Comparison of ENCODE assay signal across 1 cellular context in the genomic region with DNA sequence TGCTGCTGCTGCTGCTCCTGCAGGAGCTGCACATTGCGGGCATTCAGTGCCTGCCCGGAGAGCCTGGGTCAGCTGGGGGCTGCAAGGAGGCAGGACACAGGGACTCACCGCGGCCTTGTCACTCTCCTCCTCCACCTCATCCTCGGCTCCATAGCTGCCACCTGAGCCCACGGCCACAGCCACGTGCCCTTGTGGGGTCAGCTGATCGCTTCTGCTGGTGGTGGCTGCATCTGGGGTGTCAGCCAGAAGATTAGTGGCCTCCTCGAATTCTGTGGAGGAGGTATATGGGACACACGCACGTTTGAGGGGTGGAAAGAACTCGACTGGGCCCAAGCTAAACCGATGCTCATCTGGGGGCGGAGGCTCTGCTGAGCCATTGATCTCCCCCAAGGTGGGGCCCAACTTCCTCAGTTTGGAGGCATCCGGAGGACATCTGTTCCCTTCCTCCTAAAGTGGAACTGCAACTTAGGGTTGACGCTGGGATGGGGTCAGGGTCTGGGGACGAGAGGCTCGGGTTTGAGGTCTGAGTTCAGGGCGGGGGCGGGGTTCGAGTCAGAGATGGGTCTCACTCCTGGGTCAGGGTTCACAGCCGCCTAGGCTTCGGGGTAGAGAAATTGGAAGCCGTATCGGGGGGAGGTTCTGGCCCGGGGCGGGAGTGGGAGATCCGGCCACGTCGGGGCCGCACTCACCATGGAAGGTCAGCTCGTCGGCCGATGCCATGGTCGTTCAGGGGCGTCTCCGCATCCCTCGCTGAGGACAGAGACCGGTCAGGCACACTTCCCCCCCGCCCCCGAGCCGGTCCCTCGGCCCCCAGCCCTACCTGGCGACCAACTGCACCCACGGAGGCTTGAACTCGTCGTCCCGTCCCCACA.
A peak's percentile ranks its signal among the peaks of the same experiment; 100 is the strongest.
TF ChIP-seq lines count a peak whose summit lies in the region.

No MANE protein-coding gene starts in this region.

TF ChIP-seq in K562, 482 proteins besides CTCF, POLR2A, EP300 and RAD21 (continued from another document):
- TF ChIP-seq, protein P1, sequence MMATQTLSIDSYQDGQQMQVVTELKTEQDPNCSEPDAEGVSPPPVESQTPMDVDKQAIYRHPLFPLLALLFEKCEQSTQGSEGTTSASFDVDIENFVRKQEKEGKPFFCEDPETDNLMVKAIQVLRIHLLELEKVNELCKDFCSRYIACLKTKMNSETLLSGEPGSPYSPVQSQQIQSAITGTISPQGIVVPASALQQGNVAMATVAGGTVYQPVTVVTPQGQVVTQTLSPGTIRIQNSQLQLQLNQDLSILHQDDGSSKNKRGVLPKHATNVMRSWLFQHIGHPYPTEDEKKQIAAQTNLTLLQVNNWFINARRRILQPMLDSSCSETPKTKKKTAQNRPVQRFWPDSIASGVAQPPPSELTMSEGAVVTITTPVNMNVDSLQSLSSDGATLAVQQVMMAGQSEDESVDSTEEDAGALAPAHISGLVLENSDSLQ (IDR thresholded peaks at IDR 0.05) = no peak
- TF ChIP-seq ELF2 (CRISPR knock-in tag; IDR thresholded peaks at IDR 0.05) = no peak
- no peak for TF ChIP-seq SRSF7 (optimal IDR thresholded peaks at IDR 0.05; ENCODE audit: low read depth, low read length)
- TF ChIP-seq CBX3 (IDR thresholded peaks at IDR 0.05; ENCODE audit: borderline replicate concordance in 1 of 2, low read length in 2 of 2) = no peak
- TF ChIP-seq TARDBP (IDR thresholded peaks at IDR 0.05) = no peak
- TF ChIP-seq NR2C1 (IDR thresholded peaks at IDR 0.05) = no peak
- no peak for TF ChIP-seq NR2C1 (tag; IDR thresholded peaks at IDR 0.05)
- TF ChIP-seq, protein P2, sequence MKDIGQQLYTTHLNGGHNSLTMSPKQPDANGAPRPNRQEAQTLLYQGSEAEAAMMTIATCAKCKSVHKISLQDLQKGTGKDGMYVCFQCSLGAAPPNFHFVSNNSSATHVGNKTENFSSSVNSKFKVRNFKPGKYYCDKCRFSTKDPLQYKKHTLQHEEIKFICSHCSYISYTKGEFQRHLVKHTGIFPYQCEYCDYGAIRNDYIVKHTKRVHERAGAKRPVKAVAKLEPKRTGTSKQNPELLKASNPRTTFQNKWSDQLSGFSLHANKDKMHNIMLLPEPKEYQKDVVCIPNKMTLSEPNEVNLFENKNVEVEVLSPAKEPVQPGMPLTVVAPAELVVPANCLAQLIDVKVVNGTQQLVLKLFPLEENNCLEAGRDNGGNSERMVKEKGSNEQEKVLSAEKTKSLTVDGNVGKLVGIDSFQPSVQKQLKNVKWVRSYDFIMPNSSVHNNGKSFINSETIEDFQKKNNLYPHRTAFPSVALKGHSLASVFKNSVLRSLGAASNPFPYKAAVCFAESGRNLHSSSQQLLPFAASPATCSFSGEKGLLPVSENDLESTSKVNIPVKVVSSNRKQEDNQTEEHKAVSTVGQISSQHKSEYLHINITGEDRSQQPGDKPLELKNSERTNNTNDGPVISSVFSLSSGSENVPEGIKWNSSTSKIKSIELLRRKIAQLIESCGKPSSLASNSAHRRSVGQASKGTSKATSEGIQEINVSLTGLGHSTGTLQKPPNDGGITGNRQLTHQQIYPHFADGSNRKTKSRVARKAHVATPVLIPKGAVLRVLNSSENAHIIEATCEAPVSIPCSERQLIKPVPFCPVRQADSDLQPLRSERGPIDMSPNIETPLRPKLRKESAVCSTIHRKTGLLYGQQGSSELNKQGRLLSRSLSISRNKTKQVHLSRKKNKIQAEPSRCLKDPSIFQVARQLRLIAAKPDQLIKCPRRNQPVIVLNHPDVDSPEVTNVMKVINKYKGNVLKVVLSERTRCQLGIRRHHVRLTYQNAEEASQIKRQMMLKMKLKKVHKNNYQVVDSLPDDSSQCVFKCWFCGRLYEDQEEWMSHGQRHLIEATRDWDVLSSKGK (CRISPR knock-in tag; IDR thresholded peaks at IDR 0.05) = no peak
- TF ChIP-seq, protein P3, sequence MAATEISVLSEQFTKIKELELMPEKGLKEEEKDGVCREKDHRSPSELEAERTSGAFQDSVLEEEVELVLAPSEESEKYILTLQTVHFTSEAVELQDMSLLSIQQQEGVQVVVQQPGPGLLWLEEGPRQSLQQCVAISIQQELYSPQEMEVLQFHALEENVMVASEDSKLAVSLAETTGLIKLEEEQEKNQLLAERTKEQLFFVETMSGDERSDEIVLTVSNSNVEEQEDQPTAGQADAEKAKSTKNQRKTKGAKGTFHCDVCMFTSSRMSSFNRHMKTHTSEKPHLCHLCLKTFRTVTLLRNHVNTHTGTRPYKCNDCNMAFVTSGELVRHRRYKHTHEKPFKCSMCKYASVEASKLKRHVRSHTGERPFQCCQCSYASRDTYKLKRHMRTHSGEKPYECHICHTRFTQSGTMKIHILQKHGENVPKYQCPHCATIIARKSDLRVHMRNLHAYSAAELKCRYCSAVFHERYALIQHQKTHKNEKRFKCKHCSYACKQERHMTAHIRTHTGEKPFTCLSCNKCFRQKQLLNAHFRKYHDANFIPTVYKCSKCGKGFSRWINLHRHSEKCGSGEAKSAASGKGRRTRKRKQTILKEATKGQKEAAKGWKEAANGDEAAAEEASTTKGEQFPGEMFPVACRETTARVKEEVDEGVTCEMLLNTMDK (IDR thresholded peaks at IDR 0.05; ENCODE audit: borderline replicate concordance, insufficient read depth, low read depth, low read length, poor library complexity, severe bottlenecking) = no peak
- no peak for TF ChIP-seq ESRRB (CRISPR knock-in tag; IDR thresholded peaks at IDR 0.05; ENCODE audit: borderline replicate concordance)
- TF ChIP-seq TAF1 (IDR thresholded peaks at IDR 0.05; ENCODE audit: control insufficient read depth, extremely low read depth, insufficient read depth, low read length, severe bottlenecking) = no peak
- no peak for TF ChIP-seq ZNF77 (CRISPR knock-in tag; IDR thresholded peaks at IDR 0.05)
- no peak for TF ChIP-seq SLC30A9 (CRISPR knock-in tag; IDR thresholded peaks at IDR 0.05)
- TF ChIP-seq PHF8 (IDR thresholded peaks at IDR 0.05; ENCODE audit: borderline replicate concordance, low read length) = 0 out of 2 replicates have a peak, but pooled peaks have one; percentile 46
- TF ChIP-seq, protein P4, sequence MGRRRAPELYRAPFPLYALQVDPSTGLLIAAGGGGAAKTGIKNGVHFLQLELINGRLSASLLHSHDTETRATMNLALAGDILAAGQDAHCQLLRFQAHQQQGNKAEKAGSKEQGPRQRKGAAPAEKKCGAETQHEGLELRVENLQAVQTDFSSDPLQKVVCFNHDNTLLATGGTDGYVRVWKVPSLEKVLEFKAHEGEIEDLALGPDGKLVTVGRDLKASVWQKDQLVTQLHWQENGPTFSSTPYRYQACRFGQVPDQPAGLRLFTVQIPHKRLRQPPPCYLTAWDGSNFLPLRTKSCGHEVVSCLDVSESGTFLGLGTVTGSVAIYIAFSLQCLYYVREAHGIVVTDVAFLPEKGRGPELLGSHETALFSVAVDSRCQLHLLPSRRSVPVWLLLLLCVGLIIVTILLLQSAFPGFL (CRISPR knock-in tag; IDR thresholded peaks at IDR 0.05) = no peak
- no peak for TF ChIP-seq HMGN3 (IDR thresholded peaks at IDR 0.05; ENCODE audit: borderline replicate concordance, extremely low read depth, insufficient read length, low read depth, low read length)
- TF ChIP-seq, protein P5, sequence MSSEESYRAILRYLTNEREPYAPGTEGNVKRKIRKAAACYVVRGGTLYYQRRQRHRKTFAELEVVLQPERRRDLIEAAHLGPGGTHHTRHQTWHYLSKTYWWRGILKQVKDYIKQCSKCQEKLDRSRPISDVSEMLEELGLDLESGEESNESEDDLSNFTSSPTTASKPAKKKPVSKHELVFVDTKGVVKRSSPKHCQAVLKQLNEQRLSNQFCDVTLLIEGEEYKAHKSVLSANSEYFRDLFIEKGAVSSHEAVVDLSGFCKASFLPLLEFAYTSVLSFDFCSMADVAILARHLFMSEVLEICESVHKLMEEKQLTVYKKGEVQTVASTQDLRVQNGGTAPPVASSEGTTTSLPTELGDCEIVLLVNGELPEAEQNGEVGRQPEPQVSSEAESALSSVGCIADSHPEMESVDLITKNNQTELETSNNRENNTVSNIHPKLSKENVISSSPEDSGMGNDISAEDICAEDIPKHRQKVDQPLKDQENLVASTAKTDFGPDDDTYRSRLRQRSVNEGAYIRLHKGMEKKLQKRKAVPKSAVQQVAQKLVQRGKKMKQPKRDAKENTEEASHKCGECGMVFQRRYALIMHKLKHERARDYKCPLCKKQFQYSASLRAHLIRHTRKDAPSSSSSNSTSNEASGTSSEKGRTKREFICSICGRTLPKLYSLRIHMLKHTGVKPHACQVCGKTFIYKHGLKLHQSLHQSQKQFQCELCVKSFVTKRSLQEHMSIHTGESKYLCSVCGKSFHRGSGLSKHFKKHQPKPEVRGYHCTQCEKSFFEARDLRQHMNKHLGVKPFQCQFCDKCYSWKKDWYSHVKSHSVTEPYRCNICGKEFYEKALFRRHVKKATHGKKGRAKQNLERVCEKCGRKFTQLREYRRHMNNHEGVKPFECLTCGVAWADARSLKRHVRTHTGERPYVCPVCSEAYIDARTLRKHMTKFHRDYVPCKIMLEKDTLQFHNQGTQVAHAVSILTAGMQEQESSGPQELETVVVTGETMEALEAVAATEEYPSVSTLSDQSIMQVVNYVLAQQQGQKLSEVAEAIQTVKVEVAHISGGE (CRISPR knock-in tag; IDR thresholded peaks at IDR 0.05) = 0 out of 6 replicates have a peak, but pooled peaks of 1 of the 3 experiments have one; percentile 88
- no peak for TF ChIP-seq TSC22D4 (tag; IDR thresholded peaks at IDR 0.05)
- no peak for TF ChIP-seq PRMT5 (CRISPR knock-in tag; IDR thresholded peaks at IDR 0.05)
- no peak for TF ChIP-seq DMBX1 (CRISPR knock-in tag; IDR thresholded peaks at IDR 0.05; ENCODE audit: borderline replicate concordance)
- TF ChIP-seq ZBTB1 (CRISPR knock-in tag; IDR thresholded peaks at IDR 0.05; ENCODE audit: borderline replicate concordance, low read depth) = no peak
- 0 out of 2 replicates have a peak, but pooled peaks have one; percentile 13 for TF ChIP-seq ZFX (CRISPR knock-in tag; IDR thresholded peaks at IDR 0.05)
- TF ChIP-seq IRF2 (CRISPR knock-in tag; IDR thresholded peaks at IDR 0.05) = no peak
- no peak for TF ChIP-seq SNRNP70 (optimal IDR thresholded peaks at IDR 0.05; ENCODE audit: low read depth, low read length)
- TF ChIP-seq COPS2 (conservative IDR thresholded peaks at IDR 0.05) = no peak
- TF ChIP-seq, protein P6, sequence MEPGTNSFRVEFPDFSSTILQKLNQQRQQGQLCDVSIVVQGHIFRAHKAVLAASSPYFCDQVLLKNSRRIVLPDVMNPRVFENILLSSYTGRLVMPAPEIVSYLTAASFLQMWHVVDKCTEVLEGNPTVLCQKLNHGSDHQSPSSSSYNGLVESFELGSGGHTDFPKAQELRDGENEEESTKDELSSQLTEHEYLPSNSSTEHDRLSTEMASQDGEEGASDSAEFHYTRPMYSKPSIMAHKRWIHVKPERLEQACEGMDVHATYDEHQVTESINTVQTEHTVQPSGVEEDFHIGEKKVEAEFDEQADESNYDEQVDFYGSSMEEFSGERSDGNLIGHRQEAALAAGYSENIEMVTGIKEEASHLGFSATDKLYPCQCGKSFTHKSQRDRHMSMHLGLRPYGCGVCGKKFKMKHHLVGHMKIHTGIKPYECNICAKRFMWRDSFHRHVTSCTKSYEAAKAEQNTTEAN (CRISPR knock-in tag; IDR thresholded peaks at IDR 0.05) = no peak
- TF ChIP-seq ZKSCAN8 (CRISPR knock-in tag; IDR thresholded peaks at IDR 0.05) = no peak
- TF ChIP-seq CCNT2 (IDR thresholded peaks at IDR 0.05; ENCODE audit: borderline replicate concordance, extremely low read depth, insufficient read length, low read depth, low read length) = no peak
- TF ChIP-seq SMARCC2 (IDR thresholded peaks at IDR 0.05; ENCODE audit: low read depth) = no peak
- TF ChIP-seq MCM7 (IDR thresholded peaks at IDR 0.05) = no peak
- TF ChIP-seq TRIM24 (IDR thresholded peaks at IDR 0.05) = no peak
- TF ChIP-seq, protein P7, sequence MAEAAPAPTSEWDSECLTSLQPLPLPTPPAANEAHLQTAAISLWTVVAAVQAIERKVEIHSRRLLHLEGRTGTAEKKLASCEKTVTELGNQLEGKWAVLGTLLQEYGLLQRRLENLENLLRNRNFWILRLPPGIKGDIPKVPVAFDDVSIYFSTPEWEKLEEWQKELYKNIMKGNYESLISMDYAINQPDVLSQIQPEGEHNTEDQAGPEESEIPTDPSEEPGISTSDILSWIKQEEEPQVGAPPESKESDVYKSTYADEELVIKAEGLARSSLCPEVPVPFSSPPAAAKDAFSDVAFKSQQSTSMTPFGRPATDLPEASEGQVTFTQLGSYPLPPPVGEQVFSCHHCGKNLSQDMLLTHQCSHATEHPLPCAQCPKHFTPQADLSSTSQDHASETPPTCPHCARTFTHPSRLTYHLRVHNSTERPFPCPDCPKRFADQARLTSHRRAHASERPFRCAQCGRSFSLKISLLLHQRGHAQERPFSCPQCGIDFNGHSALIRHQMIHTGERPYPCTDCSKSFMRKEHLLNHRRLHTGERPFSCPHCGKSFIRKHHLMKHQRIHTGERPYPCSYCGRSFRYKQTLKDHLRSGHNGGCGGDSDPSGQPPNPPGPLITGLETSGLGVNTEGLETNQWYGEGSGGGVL (CRISPR knock-in tag; IDR thresholded peaks at IDR 0.05) = no peak
